Comparison of ENCODE assay signal across 15 cellular contexts in the genomic region with DNA sequence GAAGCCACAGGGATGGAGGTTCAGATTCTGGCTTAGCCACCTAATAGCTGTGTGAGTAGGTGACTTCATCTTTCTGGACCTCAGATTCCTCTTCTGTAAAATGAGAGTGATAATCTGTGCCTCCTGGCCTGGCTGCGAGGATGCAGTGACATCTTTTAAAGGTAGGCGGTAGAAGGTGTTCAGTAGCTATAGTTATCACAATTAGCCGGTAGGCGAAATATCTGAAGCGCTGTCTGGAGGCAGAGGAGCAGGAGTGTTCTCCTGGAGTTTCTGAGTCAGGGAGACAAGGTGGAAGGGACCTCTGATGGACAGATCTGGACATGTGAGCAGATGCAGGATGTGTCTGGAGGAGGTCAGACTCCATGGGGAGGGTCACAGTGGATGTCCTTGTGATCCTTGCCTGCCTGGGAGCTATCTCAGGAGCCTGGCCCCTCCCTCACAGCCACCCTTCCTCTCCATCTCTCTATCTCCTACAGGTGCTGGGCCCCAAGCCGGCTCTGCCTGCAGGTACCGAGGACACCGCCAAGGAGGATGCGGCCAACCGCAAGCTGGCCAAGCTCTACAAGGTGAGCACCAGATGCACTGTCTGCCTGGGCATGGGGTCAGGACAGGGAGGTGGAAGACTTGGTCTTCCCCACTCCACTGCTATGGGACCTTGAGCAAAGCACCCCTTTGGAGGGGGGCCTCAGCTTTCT.
"Had no signal": no experiment of that assay in that cellular context is flagged by ENCODE, and none has a peak within 500 bp of the region (broad histone marks: within the 10 kb centered on the region; RNA-seq: fewer than 3 reads in every experiment).

No MANE protein-coding gene starts in this region.

- DNase-seq: activated CD4-positive, alpha-beta T cell treated with anti-CD3 and anti-CD28 coated beads, Interleukin-2, amount 10 ng/mL, durations not matched to agents 24 days and 14 days; activated CD4-positive, CD25-positive, alpha-beta regulatory T cell; activated CD8-positive, alpha-beta memory T cell treated with anti-CD3 and anti-CD28 coated beads, Interleukin-2, amount 50 U/mL, for 4 hours; activated CD8-positive, alpha-beta T cell treated with anti-CD3 and anti-CD28 coated beads, Interleukin-2, amount 10 ng/mL, durations not matched to agents 7 days and 5 days; activated naive CD8-positive, alpha-beta T cell treated with anti-CD3 and anti-CD28 coated beads for 36 hours; activated T-cell treated with anti-CD3 and anti-CD28 coated beads, Interleukin-2, amount 50 U/mL, for 48 hours; brain microvascular endothelial cell; cerebellar nuclear complex; dorsolateral prefrontal cortex; kidney; stimulated activated CD4-positive, alpha-beta T cell treated with anti-CD3 and anti-CD28 coated beads, Interleukin-15, amount 100 ng/mL, for 24 hours; stimulated activated CD4-positive, alpha-beta T cell treated with anti-CD3 and anti-CD28 coated beads, Interleukin-4, amount 100 ng/mL, for 24 hours; stimulated activated naive CD8-positive, alpha-beta T cell treated with anti-CD3 and anti-CD28 coated beads, Interleukin-15, amount 100 ng/mL, for 72 hours had no signal

- ATAC-seq: activated CD8-positive, alpha-beta T cell treated with anti-CD3 and anti-CD28 coated beads, Interleukin-2, amount 10 ng/mL, durations not matched to agents 7 days and 5 days; pancreas; stimulated activated naive CD8-positive, alpha-beta T cell treated with anti-CD3 and anti-CD28 coated beads, Interleukin-15, amount 100 ng/mL, for 72 hours had no signal

- H3K27ac ChIP-seq: brain microvascular endothelial cell, hepatocyte, pancreas had no signal

- H3K27me3 ChIP-seq: brain microvascular endothelial cell, dorsolateral prefrontal cortex, hepatocyte, pancreas had no signal

- H3K4me3 ChIP-seq: dorsolateral prefrontal cortex, hepatocyte, pancreas had no signal

- H3K9me3 ChIP-seq: pancreas had no signal
